16 cellular contexts compared by ENCODE assay signal in the genomic region with DNA sequence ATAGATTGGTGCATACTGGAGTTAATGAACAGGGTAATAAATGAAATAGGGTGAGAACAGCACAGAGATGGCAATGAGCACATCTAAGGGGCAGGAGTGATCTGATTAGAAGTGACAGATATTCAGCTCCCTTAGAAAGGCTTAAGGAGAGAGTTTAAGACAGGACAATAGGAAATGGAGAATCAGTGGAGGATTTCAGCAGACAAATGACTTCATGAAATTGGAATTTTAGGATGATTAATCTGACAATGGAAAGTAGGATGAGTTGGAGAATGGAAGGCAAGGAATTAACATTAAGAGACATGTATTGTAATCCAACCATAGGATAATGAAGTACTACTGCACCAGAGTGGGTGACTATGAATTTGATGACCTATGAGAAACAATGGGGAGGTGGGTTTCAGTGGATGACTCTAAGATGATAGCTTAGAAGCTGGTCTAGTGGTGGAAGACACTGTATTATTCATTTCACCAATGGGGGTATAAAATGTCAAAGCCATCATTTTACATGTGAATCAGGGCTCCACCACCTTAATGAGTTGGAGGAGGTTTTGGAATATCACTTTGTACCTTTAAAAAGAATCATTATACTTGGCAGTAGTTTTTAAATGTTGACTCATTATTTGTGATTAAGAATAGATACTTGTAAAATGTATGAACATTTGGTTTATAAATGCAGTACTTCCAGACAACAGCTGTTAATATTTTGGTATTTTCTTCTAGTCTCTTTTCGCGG.
DNase-seq lines count a peak whose midpoint lies in the region; ATAC-seq, FAIRE-seq and TF ChIP-seq lines count a peak whose summit lies in the region.
"Had no signal": no experiment of that assay in that cellular context is flagged by ENCODE, and none has a peak within 500 bp of the region (broad histone marks: within the 10 kb centered on the region; RNA-seq: fewer than 3 reads in every experiment).

No MANE protein-coding gene starts in this region.

- TF ChIP-seq CTCF in epithelial cell of esophagus (IDR thresholded peaks at IDR 0.05; ENCODE audit: insufficient read depth, low read depth, low read length, missing control alignments) (no peak), omental fat pad (IDR thresholded peaks at IDR 0.05) (no peak), osteocyte (IDR thresholded peaks at IDR 0.05) (no peak)

- H3K4me1 Mint-ChIP-seq in activated T-cell treated with anti-CD3 and anti-CD28 coated beads, Interleukin-2, amount 50 U/mL, for 4 hours (ENCODE audit: low read depth): no peaks in the 10 kb centered on the region
- no peaks in the 10 kb centered on the region for H3K4me1 Mint-ChIP-seq in osteocyte (ENCODE audit: unreplicated experiment)
- H3K4me1 Mint-ChIP-seq: activated CD4-positive, alpha-beta memory T cell treated with anti-CD3 and anti-CD28 coated beads, Interleukin-2, amount 10 ng/mL, durations not matched to agents 7 days and 5 days; stimulated activated naive B cell treated with anti-CD40 and anti-IgM and Interleukin-4, amounts not matched to agents 10 μg/mL and 1 μg/mL and 100 μg/mL, for 72 hours had no signal

- peak; percentile 71 for DNase-seq in EL
- DNase-seq in RCC 7860 (ENCODE audit: low spot score): peak; percentile 22
- peak; percentile 65 for DNase-seq in epithelial cell of esophagus (ENCODE audit: low read depth)
- no peak for DNase-seq in omental fat pad (ENCODE audit: low spot score)
- DNase-seq in Ammon's horn (ENCODE audit: low spot score): no peak
- no peak for DNase-seq in activated T-cell treated with anti-CD3 and anti-CD28 coated beads, Interleukin-2, amount 50 U/mL, for 4 hours
- DNase-seq in HPDE6-E6E7 (ENCODE audit: extremely low spot score): no peak
- no peak for DNase-seq in osteocyte (ENCODE audit: extremely low spot score, unreplicated experiment)
- DNase-seq: activated CD4-positive, alpha-beta memory T cell treated with anti-CD3 and anti-CD28 coated beads, Interleukin-2, amount 10 ng/mL, durations not matched to agents 7 days and 5 days; DMS79 treated with DMSO at 0.1 percent for 48 hours; heart right ventricle; islet precursor cell; NCI-H524; OCI-M1; stimulated activated naive B cell treated with anti-CD40 and anti-IgM and Interleukin-4, amounts not matched to agents 10 μg/mL and 1 μg/mL and 100 μg/mL, for 72 hours had no signal

- FAIRE-seq in RCC 7860 (lab: Jason Lieb, UNC): no peak

- no peak overlapping the region for H3K27ac Mint-ChIP-seq in osteocyte (ENCODE audit: unreplicated experiment)
- H3K27ac Mint-ChIP-seq: activated CD4-positive, alpha-beta memory T cell treated with anti-CD3 and anti-CD28 coated beads, Interleukin-2, amount 10 ng/mL, durations not matched to agents 7 days and 5 days; stimulated activated naive B cell treated with anti-CD40 and anti-IgM and Interleukin-4, amounts not matched to agents 10 μg/mL and 1 μg/mL and 100 μg/mL, for 72 hours had no signal

- H3K27me3 Mint-ChIP-seq in activated T-cell treated with anti-CD3 and anti-CD28 coated beads, Interleukin-2, amount 50 U/mL, for 4 hours (ENCODE audit: low read depth): no peaks in the 10 kb centered on the region
- no peaks in the 10 kb centered on the region for H3K27me3 Mint-ChIP-seq in osteocyte (ENCODE audit: unreplicated experiment)
- H3K27me3 Mint-ChIP-seq: stimulated activated naive B cell treated with anti-CD40 and anti-IgM and Interleukin-4, amounts not matched to agents 10 μg/mL and 1 μg/mL and 100 μg/mL, for 72 hours had no signal

- no peak overlapping the region for H3K4me3 ChIP-seq in epithelial cell of esophagus (ENCODE audit: low read length)
- H3K4me3 ChIP-seq: heart right ventricle, smooth muscle cell had no signal

- no peaks in the 10 kb centered on the region for H3K36me3 Mint-ChIP-seq in activated T-cell treated with anti-CD3 and anti-CD28 coated beads, Interleukin-2, amount 50 U/mL, for 4 hours (ENCODE audit: insufficient read depth)
- H3K36me3 Mint-ChIP-seq in osteocyte (ENCODE audit: unreplicated experiment): no peaks in the 10 kb centered on the region
- H3K36me3 Mint-ChIP-seq: stimulated activated naive B cell treated with anti-CD40 and anti-IgM and Interleukin-4, amounts not matched to agents 10 μg/mL and 1 μg/mL and 100 μg/mL, for 72 hours had no signal

- H3K9me3 Mint-ChIP-seq in activated T-cell treated with anti-CD3 and anti-CD28 coated beads, Interleukin-2, amount 50 U/mL, for 4 hours: no peaks in the 10 kb centered on the region
- H3K9me3 Mint-ChIP-seq in osteocyte (ENCODE audit: unreplicated experiment): peaks cover 8% of the 10 kb centered on the region
- H3K9me3 Mint-ChIP-seq: activated CD4-positive, alpha-beta memory T cell treated with anti-CD3 and anti-CD28 coated beads, Interleukin-2, amount 10 ng/mL, durations not matched to agents 7 days and 5 days; stimulated activated naive B cell treated with anti-CD40 and anti-IgM and Interleukin-4, amounts not matched to agents 10 μg/mL and 1 μg/mL and 100 μg/mL, for 72 hours had no signal

- ATAC-seq in omental fat pad (ENCODE audit: low FRiP score): peak; percentile 57
- ATAC-seq in activated T-cell treated with anti-CD3 and anti-CD28 coated beads, Interleukin-2, amount 50 U/mL, for 4 hours: no peak
- ATAC-seq: heart right ventricle; stimulated activated naive B cell treated with anti-CD40 and anti-IgM and Interleukin-4, amounts not matched to agents 10 μg/mL and 1 μg/mL and 100 μg/mL, for 72 hours had no signal

- H3K4me3 Mint-ChIP-seq in activated T-cell treated with anti-CD3 and anti-CD28 coated beads, Interleukin-2, amount 50 U/mL, for 4 hours: no peak overlapping the region
- no peak overlapping the region for H3K4me3 Mint-ChIP-seq in osteocyte (ENCODE audit: unreplicated experiment)
- H3K4me3 Mint-ChIP-seq: activated CD4-positive, alpha-beta memory T cell treated with anti-CD3 and anti-CD28 coated beads, Interleukin-2, amount 10 ng/mL, durations not matched to agents 7 days and 5 days; stimulated activated naive B cell treated with anti-CD40 and anti-IgM and Interleukin-4, amounts not matched to agents 10 μg/mL and 1 μg/mL and 100 μg/mL, for 72 hours had no signal

Comparison
In these comparisons a context has a peak if more than half of its experiments do, and no peak if none do; other contexts are left out.
1. DNase-seq: peak in EL (single experiment), RCC 7860 (single experiment) and epithelial cell of esophagus (single experiment); none in omental fat pad (single experiment), Ammon's horn (single experiment), activated T-cell treated with anti-CD3 and anti-CD28 coated beads, Interleukin-2, amount 50 U/mL, for 4 hours (single experiment), HPDE6-E6E7 (single experiment) and osteocyte (single experiment).